20 cellular contexts compared by ENCODE assay signal in the genomic region with DNA sequence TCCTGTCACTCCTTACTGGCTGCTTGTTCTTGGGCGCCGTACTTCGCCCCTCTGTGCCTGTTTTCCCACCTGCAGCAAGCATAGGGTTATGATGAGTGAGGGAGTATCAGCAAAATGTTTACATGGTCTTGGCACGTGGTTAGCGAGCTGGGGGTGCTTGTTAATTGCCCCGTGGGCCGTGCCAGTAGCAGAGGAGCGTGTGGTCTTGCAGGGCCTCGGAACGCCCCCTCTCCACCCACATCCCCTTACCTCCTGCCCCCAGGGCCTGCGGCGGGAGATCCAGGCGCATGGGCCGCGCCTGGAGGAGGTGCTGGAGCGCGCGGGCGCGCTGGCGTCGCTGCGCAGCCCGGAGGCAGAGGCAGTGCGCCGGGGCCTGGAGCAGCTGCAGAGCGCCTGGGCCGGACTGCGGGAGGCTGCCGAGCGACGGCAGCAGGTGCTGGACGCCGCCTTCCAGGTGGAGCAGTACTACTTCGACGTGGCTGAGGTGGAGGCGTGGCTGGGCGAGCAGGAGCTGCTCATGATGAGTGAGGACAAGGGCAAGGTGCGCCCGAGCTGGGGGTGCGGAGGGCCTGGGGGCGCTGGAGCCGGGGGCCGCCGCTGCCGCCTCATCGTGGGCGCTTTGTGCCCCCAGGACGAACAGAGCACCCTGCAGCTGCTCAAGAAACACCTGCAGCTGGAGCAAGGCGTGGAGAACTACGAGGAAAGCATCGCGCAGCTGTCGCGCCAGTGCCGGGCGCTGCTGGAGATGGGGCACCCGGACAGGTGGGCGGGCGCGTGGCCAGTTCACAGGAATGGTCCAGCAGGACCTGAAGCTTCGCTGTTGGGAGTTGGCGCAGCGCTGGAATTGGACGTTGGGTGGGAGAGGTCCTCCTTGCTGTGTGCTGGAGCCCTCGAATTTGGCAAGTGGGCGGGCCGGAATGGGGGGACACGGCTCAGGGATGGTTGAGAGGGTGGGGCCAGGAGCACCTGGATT. TPM values are rescaled to one million over a fixed set of nuclear protein-coding genes. Genes with fewer than 3 reads are reported as not detected.
DNase-seq lines count a peak whose midpoint lies in the region; ATAC-seq and TF ChIP-seq lines count a peak whose summit lies in the region.
"Had no signal": no experiment of that assay in that cellular context is flagged by ENCODE, and none has a peak within 500 bp of the region (broad histone marks: within the 10 kb centered on the region; RNA-seq: fewer than 3 reads in every experiment).

No MANE protein-coding gene starts in this region.

- H3K9me3 Mint-ChIP-seq in activated CD4-positive, alpha-beta T cell treated with anti-CD3 and anti-CD28 coated beads, Interleukin-2, amount 10 ng/mL, durations not matched to agents 24 days and 14 days, result no peaks in the 10 kb centered on the region
- H3K9me3 Mint-ChIP-seq: activated naive CD4-positive, alpha-beta T cell treated with anti-CD3 and anti-CD28 coated beads, Interleukin-2, amount 50 U/mL, for 24 hours had no signal

- WGBS in iPS DF 6.9 (ENCODE audit: insufficient coverage, insufficient read length), result no CpG with 5 or more reads among the region's 69 CpGs

- peak overlapping the region; percentile 25; the same call in 1 of the 2 replicates for H3K9ac ChIP-seq in ES-I3 (ENCODE audit: low read depth, low read length)

- H3K4me1 Mint-ChIP-seq in activated CD4-positive, alpha-beta T cell treated with anti-CD3 and anti-CD28 coated beads, Interleukin-2, amount 10 ng/mL, durations not matched to agents 24 days and 14 days, result peaks cover 5% of the 10 kb centered on the region

- no peaks in the 10 kb centered on the region for H3K9me3 ChIP-seq in ES-I3 (ENCODE audit: control insufficient read depth, insufficient read depth, low read length)
- no peaks in the 10 kb centered on the region for H3K9me3 ChIP-seq in iPS DF 6.9 (ENCODE audit: control insufficient read depth, insufficient read depth, low read length)
- no peaks in the 10 kb centered on the region for H3K9me3 ChIP-seq in osteoblast (ENCODE audit: low read depth, low read length)
- H3K9me3 ChIP-seq: left ventricle myocardium inferior, ovary, Peyer's patch, sigmoid colon, transverse colon had no signal

- H3K27me3 ChIP-seq in iPS DF 6.9 (ENCODE audit: control insufficient read depth, insufficient read depth, low read length), result peaks cover 8% of the 10 kb centered on the region; the same call in 1 of the 2 replicates
- H3K27me3 ChIP-seq in osteoblast (ENCODE audit: insufficient read depth, low read length), result peaks cover 20% of the 10 kb centered on the region
- H3K27me3 ChIP-seq: ovary had no signal

- no peaks in the 10 kb centered on the region for H4K20me1 ChIP-seq in osteoblast (ENCODE audit: insufficient read depth, low read length)

- no peak overlapping the region for H3K27ac Mint-ChIP-seq in activated CD4-positive, alpha-beta T cell treated with anti-CD3 and anti-CD28 coated beads, Interleukin-2, amount 10 ng/mL, durations not matched to agents 24 days and 14 days

- no peak for TF ChIP-seq CTCF in osteoblast (IDR thresholded peaks at IDR 0.05; ENCODE audit: extremely low read depth, low read depth, low read length)

- H3K4me1 ChIP-seq in ES-I3 (ENCODE audit: insufficient read depth, low read length), result no peaks in the 10 kb centered on the region
- H3K4me1 ChIP-seq in iPS DF 6.9 (ENCODE audit: control insufficient read depth, insufficient read depth, low read length), result peaks cover 3% of the 10 kb centered on the region; the same call in 1 of the 2 replicates
- no peaks in the 10 kb centered on the region for H3K4me1 ChIP-seq in osteoblast (ENCODE audit: insufficient read depth, low read length)
- H3K4me1 ChIP-seq: left ventricle myocardium inferior had no signal

- no peak overlapping the region for H2AFZ ChIP-seq in osteoblast (ENCODE audit: low read length)

- DNase-seq in NCI-H69 (lab: John Stamatoyannopoulos, UW) (peak; percentile 75), iPS DF 6.9 (ENCODE audit: low read depth, low spot score) (no peak), osteoblast (ENCODE audit: insufficient read length, low spot score, missing footprints) (peak; percentile 51), NK-92 (lab: John Stamatoyannopoulos, UW; ENCODE audit: unreplicated experiment) (no peak)
- no peak for DNase-seq in activated CD4-positive, alpha-beta T cell treated with anti-CD3 and anti-CD28 coated beads, Interleukin-2, amount 10 ng/mL, durations not matched to agents 24 days and 14 days
- DNase-seq: activated CD8-positive, alpha-beta memory T cell treated with anti-CD3 and anti-CD28 coated beads for 24 hours; activated T-cell treated with anti-CD3 and anti-CD28 coated beads, Interleukin-2, amount 50 U/mL, for 48 hours; EL; hippocampal formation; left ventricle myocardium inferior; NCI-H187; NK-92 treated with Interleukin-12 subunit alpha and Interleukin-12 subunit beta, amount 100 ng/mL, for 24 hours; ovary; Peyer's patch; sigmoid colon; stimulated activated naive CD8-positive, alpha-beta T cell treated with anti-CD3 and anti-CD28 coated beads, Interleukin-15, Interleukin-2, amounts not matched to agents 100 U/mL and 50 U/mL, for 24 hours; transverse colon had no signal

- H3K79me2 ChIP-seq in osteoblast (ENCODE audit: insufficient read depth, low read length), result no peaks in the 10 kb centered on the region

- intact Hi-C loops in activated CD4-positive, alpha-beta T cell treated with anti-CD3 and anti-CD28 coated beads, Interleukin-2, amount 10 ng/mL, durations not matched to agents 24 days and 14 days (cut with micrococcal nuclease), result no loop called here

- H3K36me3 ChIP-seq in ES-I3 (ENCODE audit: insufficient read depth, low read length) (no peaks in the 10 kb centered on the region), iPS DF 6.9 (ENCODE audit: control insufficient read depth, insufficient read depth, low read length) (no peaks in the 10 kb centered on the region), osteoblast (ENCODE audit: insufficient read depth, low read length) (no peaks in the 10 kb centered on the region)
- H3K36me3 ChIP-seq: left ventricle myocardium inferior, ovary, Peyer's patch, sigmoid colon, transverse colon had no signal

- peaks cover 44% of the 10 kb centered on the region for H3K27me3 Mint-ChIP-seq in activated CD4-positive, alpha-beta T cell treated with anti-CD3 and anti-CD28 coated beads, Interleukin-2, amount 10 ng/mL, durations not matched to agents 24 days and 14 days

- H3K4me3 Mint-ChIP-seq in activated CD4-positive, alpha-beta T cell treated with anti-CD3 and anti-CD28 coated beads, Interleukin-2, amount 10 ng/mL, durations not matched to agents 24 days and 14 days, result no peak overlapping the region
- H3K4me3 Mint-ChIP-seq: activated naive CD4-positive, alpha-beta T cell treated with anti-CD3 and anti-CD28 coated beads, Interleukin-2, amount 50 U/mL, for 24 hours had no signal

- peak overlapping the region; percentile 2; the same call in 1 of the 2 replicates for H3K4me3 ChIP-seq in iPS DF 6.9 (ENCODE audit: low read length)
- no peak overlapping the region for H3K4me3 ChIP-seq in osteoblast (ENCODE audit: insufficient read depth, low read length)
- H3K4me3 ChIP-seq: left ventricle myocardium inferior, ovary, Peyer's patch, sigmoid colon, transverse colon had no signal

- no peaks in the 10 kb centered on the region for H3K36me3 Mint-ChIP-seq in activated CD4-positive, alpha-beta T cell treated with anti-CD3 and anti-CD28 coated beads, Interleukin-2, amount 10 ng/mL, durations not matched to agents 24 days and 14 days (ENCODE audit: low read depth)

- H3K4me2 ChIP-seq in osteoblast (ENCODE audit: insufficient read depth, low read length), result no peak overlapping the region

- ATAC-seq in GM21576 (IDR thresholded peaks at IDR 0.05; ENCODE audit: unreplicated experiment), result no peak
- ATAC-seq: stimulated activated naive CD8-positive, alpha-beta T cell treated with anti-CD3 and anti-CD28 coated beads, Interleukin-15, Interleukin-2, amounts not matched to agents 100 U/mL and 50 U/mL, for 24 hours had no signal

- no peak overlapping the region for H3K27ac ChIP-seq in iPS DF 6.9 (ENCODE audit: low read length)
- no peak overlapping the region for H3K27ac ChIP-seq in osteoblast (ENCODE audit: low read depth, low read length)
- H3K27ac ChIP-seq: left ventricle myocardium inferior, ovary, Peyer's patch, sigmoid colon, transverse colon had no signal

RNA-seq across cellular contexts. Expression of a gene that starts 22.5 kb away (rescaled TPM):
- total RNA-seq in osteoblast, result 16.3 and 18.9 TPM in 2 replicates
- 111 and 113 TPM in 2 replicates for total RNA-seq in activated CD4-positive, alpha-beta T cell treated with anti-CD3 and anti-CD28 coated beads, Interleukin-2, amount 10 ng/mL, durations not matched to agents 24 days and 14 days

RNA-seq across cellular contexts. Expression of a gene that starts 47.0 kb away (rescaled TPM):
- total RNA-seq in osteoblast, result 13.6 and 16.6 TPM in 2 replicates
- total RNA-seq in activated CD4-positive, alpha-beta T cell treated with anti-CD3 and anti-CD28 coated beads, Interleukin-2, amount 10 ng/mL, durations not matched to agents 24 days and 14 days, result 123 and 126 TPM in 2 replicates

Comparison
In these comparisons a context has a peak if more than half of its experiments do, and no peak if none do; other contexts are left out.
1. DNase-seq: peak in NCI-H69 (single experiment) and osteoblast (single experiment); none in iPS DF 6.9 (single experiment), NK-92 (single experiment) and activated CD4-positive, alpha-beta T cell treated with anti-CD3 and anti-CD28 coated beads, Interleukin-2, amount 10 ng/mL, durations not matched to agents 24 days and 14 days (single experiment).